Comparison of ENCODE assay signal across 8 cellular contexts in genomic region chr6:41734666-41735426, GRCh38.
DNase-seq lines count a peak whose midpoint lies in the region; ATAC-seq lines count a peak whose summit lies in the region.

No MANE protein-coding gene starts in this region.

- H3K27ac ChIP-seq in cingulate gyrus (ENCODE audit: low read depth, low read length) (peak overlapping the region; percentile 97), layer of hippocampus (ENCODE audit: low read depth, low read length) (peak overlapping the region; percentile 99)

- no peaks in the 10 kb centered on the region for H3K27me3 ChIP-seq in layer of hippocampus (ENCODE audit: control insufficient read depth, insufficient read depth, low read length)

- DNase-seq in NCI-H2081 (lab: John Stamatoyannopoulos, UW) (peak; percentile 74 to 79), NCI-H2081 treated with DMSO at 0.1 percent for 48 hours (lab: John Stamatoyannopoulos, UW) (no peak), NCI-H226 (peak; percentile 65)
- DNase-seq in activated CD4-positive, alpha-beta T cell treated with anti-CD3 and anti-CD28 coated beads for 4 hours, result peak; percentile 64 to 69
- DNase-seq in stimulated activated CD4-positive, alpha-beta T cell treated with anti-CD3 and anti-CD28 coated beads, Interleukin-1b, Interleukin-23, amount 100 ng/mL, for 1 hour (ENCODE audit: low read depth in 2 of 2), result peak; percentile 32 to 50

- ATAC-seq in HG02938 (IDR thresholded peaks at IDR 0.05; ENCODE audit: unreplicated experiment), result peak; percentile 23
